9 cellular contexts compared by ENCODE assay signal in genomic region chr12:107349008-107349747, GRCh38.
A peak's percentile ranks its signal among the peaks of the same experiment; 100 is the strongest.
DNase-seq lines count a peak whose midpoint lies in the region; FAIRE-seq lines count a peak whose summit lies in the region.
"Had no signal": no experiment of that assay in that cellular context is flagged by ENCODE, and none has a peak within 500 bp of the region (broad histone marks: within the 10 kb centered on the region; RNA-seq: fewer than 3 reads in every experiment).

No MANE protein-coding gene starts in this region.

- CTCF ChIA-PET in activated CD4-positive, alpha-beta T cell treated with anti-CD3 and anti-CD28 coated beads, Interleukin-2, amount 10 ng/mL, durations not matched to agents 7 days and 5 days (lab: Charles Lee) = interaction anchor here (0.6 to 0.8 kb wide), 3 partner anchors 11 to 117 kb away, joined by 3 read pairs; no protein-coding TSS in a partner anchor

- H3K9me3 Mint-ChIP-seq in activated CD4-positive, alpha-beta T cell treated with anti-CD3 and anti-CD28 coated beads, Interleukin-2, amount 10 ng/mL, durations not matched to agents 7 days and 5 days = peaks cover 11% of the 10 kb centered on the region

- H3K27me3 Mint-ChIP-seq in activated CD4-positive, alpha-beta T cell treated with anti-CD3 and anti-CD28 coated beads, Interleukin-2, amount 10 ng/mL, durations not matched to agents 7 days and 5 days = no peaks in the 10 kb centered on the region

- no peak for FAIRE-seq in urothelium cell line (lab: Jason Lieb, UNC)

- H3K4me1 Mint-ChIP-seq in activated CD4-positive, alpha-beta T cell treated with anti-CD3 and anti-CD28 coated beads, Interleukin-2, amount 10 ng/mL, durations not matched to agents 7 days and 5 days = peaks cover 55% of the 10 kb centered on the region

- DNase-seq in SIG-M5 treated with dmso at 0.1 percent for 504 hours (lab: John Stamatoyannopoulos, UW; ENCODE audit: unreplicated experiment) (peak; percentile 27), SIG-M5 (lab: John Stamatoyannopoulos, UW) (no peak), SW480 (ENCODE audit: low spot score) (peak; percentile 93), head of caudate nucleus (peak in 24 of 42 donors; percentile 3 to 69 (median 22)), urothelium cell line (ENCODE audit: low spot score) (peak; percentile 80), NCI-H187 treated with DMSO at 0.1 percent for 48 hours (lab: John Stamatoyannopoulos, UW) (no peak), mesenteric fat pad (ENCODE audit: low spot score) (no peak)
- no peak for DNase-seq in activated CD4-positive, alpha-beta T cell treated with anti-CD3 and anti-CD28 coated beads, Interleukin-2, amount 10 ng/mL, durations not matched to agents 7 days and 5 days
- DNase-seq: upper lobe of left lung had no signal

- no peak overlapping the region for H3K27ac Mint-ChIP-seq in activated CD4-positive, alpha-beta T cell treated with anti-CD3 and anti-CD28 coated beads, Interleukin-2, amount 10 ng/mL, durations not matched to agents 7 days and 5 days

- H3K36me3 Mint-ChIP-seq in activated CD4-positive, alpha-beta T cell treated with anti-CD3 and anti-CD28 coated beads, Interleukin-2, amount 10 ng/mL, durations not matched to agents 7 days and 5 days (ENCODE audit: low read depth) = peaks cover 32% of the 10 kb centered on the region

- intact Hi-C loops in head of caudate nucleus (cut with DNase I) = no loop called here

- H3K4me3 Mint-ChIP-seq in activated CD4-positive, alpha-beta T cell treated with anti-CD3 and anti-CD28 coated beads, Interleukin-2, amount 10 ng/mL, durations not matched to agents 7 days and 5 days = no peak overlapping the region

- POLR2A ChIA-PET in activated CD4-positive, alpha-beta T cell treated with anti-CD3 and anti-CD28 coated beads, Interleukin-2, amount 10 ng/mL, durations not matched to agents 7 days and 5 days (lab: Charles Lee) = no interaction called here

Comparison
In these comparisons a context has a peak if more than half of its experiments do, and no peak if none do; other contexts are left out.
1. DNase-seq: peak in SIG-M5 treated with dmso at 0.1 percent for 504 hours (single experiment), SW480 (single experiment), head of caudate nucleus (24 of 42) and urothelium cell line (single experiment); none in SIG-M5 (single experiment), NCI-H187 treated with DMSO at 0.1 percent for 48 hours (single experiment), activated CD4-positive, alpha-beta T cell treated with anti-CD3 and anti-CD28 coated beads, Interleukin-2, amount 10 ng/mL, durations not matched to agents 7 days and 5 days (single experiment) and mesenteric fat pad (single experiment).